23 cellular contexts compared by ENCODE assay signal in the genomic region with DNA sequence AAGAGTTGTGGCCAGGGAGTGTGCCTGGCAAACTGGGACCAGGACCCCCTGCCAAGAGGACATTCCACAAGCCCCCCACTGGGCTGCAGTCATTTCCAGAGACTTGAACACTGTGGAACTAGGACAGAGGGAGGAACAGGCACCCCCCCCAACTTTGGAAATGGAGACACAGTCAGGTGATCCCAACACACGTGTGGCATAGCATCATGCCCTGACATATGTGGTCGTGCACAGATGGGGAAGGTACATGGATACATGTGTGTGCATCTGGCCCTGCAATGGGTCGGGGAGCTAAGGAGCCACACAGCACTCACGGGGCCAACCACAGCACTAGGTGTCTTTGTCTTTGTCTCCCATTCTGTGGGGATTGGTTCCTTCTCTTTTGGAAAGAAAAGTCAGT. TPM values are rescaled to one million over a fixed set of nuclear protein-coding genes. Genes with fewer than 3 reads are reported as not detected.
"Had no signal": no experiment of that assay in that cellular context is flagged by ENCODE, and none has a peak within 500 bp of the region (broad histone marks: within the 10 kb centered on the region; RNA-seq: fewer than 3 reads in every experiment).

No MANE protein-coding gene starts in this region.

- H3K36me3 Mint-ChIP-seq: naive B cell had no signal

- H3K36me3 ChIP-seq: heart left ventricle, ovary, right atrium auricular region, tibial artery, upper lobe of left lung, vagina had no signal

- H3K4me3 ChIP-seq: heart left ventricle, lung, ovary, right atrium auricular region, tibial artery, upper lobe of left lung, vagina had no signal

- H3K9me3 ChIP-seq: ovary, right atrium auricular region, tibial artery, upper lobe of left lung, vagina had no signal

- DNase-seq: effector memory CD8-positive, alpha-beta T cell; foreskin melanocyte; heart left ventricle; hippocampal formation; left colon; left ventricle myocardium superior; mesendoderm; naive B cell; ovary; small intestine; stimulated activated CD4-positive, alpha-beta T cell treated with anti-CD3 and anti-CD28 coated beads, Interleukin-12 subunit alpha, Interleukin-12 subunit beta, amount 100 ng/mL, for 4 hours; tibial artery had no signal

- H3K4me1 Mint-ChIP-seq: nephron had no signal

- H3K27ac Mint-ChIP-seq: dendritic cell treated with granulocyte-macrophage colony-stimulating factor and Interleukin-4, amounts not matched to agents 40 ng/mL and 50 ng/mL, for 4 days; effector memory CD8-positive, alpha-beta T cell; nephron; stimulated activated naive CD8-positive, alpha-beta T cell treated with anti-CD3 and anti-CD28 coated beads, Interleukin-15, Interleukin-2, amounts not matched to agents 100 ng/mL and 50 ng/mL, for 24 hours had no signal

- H3K27ac ChIP-seq: heart left ventricle, ovary, right atrium auricular region, tibial artery, upper lobe of left lung, vagina had no signal

- H3K27me3 ChIP-seq: ovary, right atrium auricular region, upper lobe of left lung, vagina had no signal

- H3K9me3 Mint-ChIP-seq: dendritic cell treated with granulocyte-macrophage colony-stimulating factor and Interleukin-4, amounts not matched to agents 40 ng/mL and 50 ng/mL, for 4 days; effector memory CD8-positive, alpha-beta T cell; stimulated activated naive CD8-positive, alpha-beta T cell treated with anti-CD3 and anti-CD28 coated beads, Interleukin-15, Interleukin-2, amounts not matched to agents 100 ng/mL and 50 ng/mL, for 24 hours had no signal

- ATAC-seq: effector memory CD8-positive, alpha-beta T cell; heart left ventricle; left colon; left ventricle myocardium superior had no signal

- H3K4me3 Mint-ChIP-seq: dendritic cell treated with granulocyte-macrophage colony-stimulating factor and Interleukin-4, amounts not matched to agents 40 ng/mL and 50 ng/mL, for 4 days; effector memory CD8-positive, alpha-beta T cell; naive B cell; nephron; stimulated activated naive CD8-positive, alpha-beta T cell treated with anti-CD3 and anti-CD28 coated beads, Interleukin-15, Interleukin-2, amounts not matched to agents 100 ng/mL and 50 ng/mL, for 24 hours had no signal

- H3K4me1 ChIP-seq: right atrium auricular region, tibial artery, vagina had no signal

RNA-seq across cellular contexts. Expression of a gene that starts 6.6 kb away (rescaled TPM):
- total RNA-seq: temporal lobe had no signal

RNA-seq across cellular contexts. Expression of a gene that starts 28.9 kb away (rescaled TPM):
- total RNA-seq: glomerular endothelial cell, heart left ventricle, kidney epithelial cell, left ventricle myocardium superior, lung, posterior vena cava, right atrium auricular region, temporal lobe, upper lobe of left lung, vagina had no signal
- polyA plus RNA-seq: heart left ventricle, lung, ovary had no signal

RNA-seq across cellular contexts. Expression of a gene that starts 44.5 kb away (rescaled TPM):
- total RNA-seq: glomerular endothelial cell, heart left ventricle, kidney epithelial cell, left ventricle myocardium superior, posterior vena cava, right atrium auricular region, temporal lobe, vagina had no signal
- polyA plus RNA-seq: heart left ventricle, ovary had no signal
